12 cellular contexts compared by ENCODE assay signal in genomic region chr2:134260726-134261125, GRCh38. TPM values are rescaled to one million over a fixed set of nuclear protein-coding genes. Genes with fewer than 3 reads are reported as not detected.
A peak's percentile ranks its signal among the peaks of the same experiment; 100 is the strongest.
DNase-seq lines count a peak whose midpoint lies in the region; ATAC-seq, FAIRE-seq and TF ChIP-seq lines count a peak whose summit lies in the region.
"Had no signal": no experiment of that assay in that cellular context is flagged by ENCODE, and none has a peak within 500 bp of the region (broad histone marks: within the 10 kb centered on the region; RNA-seq: fewer than 3 reads in every experiment).

No MANE protein-coding gene starts in this region.

- peak; percentile 8 for ATAC-seq in left ventricle myocardium superior
- no peak for ATAC-seq in left colon
- ATAC-seq: HCT116 had no signal

- H3K4me3 Mint-ChIP-seq in astrocyte (ENCODE audit: unreplicated experiment), result no peak overlapping the region

- H3K27ac Mint-ChIP-seq in astrocyte (ENCODE audit: unreplicated experiment), result peak overlapping the region; percentile 26

- peaks cover 3% of the 10 kb centered on the region for H3K79me2 ChIP-seq in astrocyte (ENCODE audit: insufficient read depth, low read length)

- H3K27me3 ChIP-seq in astrocyte (ENCODE audit: insufficient read depth, low read length), result no peaks in the 10 kb centered on the region

- H2AFZ ChIP-seq in astrocyte (ENCODE audit: low read depth, low read length), result no peak overlapping the region

- in situ Hi-C loops in GM13976 (cut with MboI; ENCODE audit: low sequenced_read_pairs, unreplicated experiment), result no loop called here

- no peak for TF ChIP-seq CTCF in astrocyte (IDR thresholded peaks at IDR 0.05; ENCODE audit: insufficient read depth, low read depth, low read length)
- TF ChIP-seq CTCF in GM13976 (IDR thresholded peaks at IDR 0.05; ENCODE audit: borderline replicate concordance, control extremely low read depth, extremely low read depth, insufficient read depth, missing control alignments), result no peak

- no peak overlapping the region for H3K4me3 ChIP-seq in astrocyte (ENCODE audit: insufficient read depth, low read depth, low read length)

- no peaks in the 10 kb centered on the region for H3K36me3 ChIP-seq in astrocyte (ENCODE audit: insufficient read depth, low read length)

- H3K36me3 Mint-ChIP-seq in astrocyte (ENCODE audit: low read depth, unreplicated experiment), result peaks cover 8% of the 10 kb centered on the region

- H3K9ac ChIP-seq in astrocyte (ENCODE audit: low read length), result no peak overlapping the region

- peaks cover 22% of the 10 kb centered on the region for H3K4me1 Mint-ChIP-seq in astrocyte (ENCODE audit: low read depth, unreplicated experiment)

- H3K4me2 ChIP-seq in astrocyte (ENCODE audit: low read length), result peak overlapping the region; percentile 34

- no peaks in the 10 kb centered on the region for H3K9me3 Mint-ChIP-seq in astrocyte (ENCODE audit: unreplicated experiment)

- DNase-seq in GM04504 (ENCODE audit: low read depth) (peak; percentile 82), astrocyte (ENCODE audit: low read depth) (peak; percentile 91), left ventricle myocardium superior (no peak), stromal cell of bone marrow (ENCODE audit: low read depth) (peak; percentile 97), left colon (no peak), GM13976 (ENCODE audit: low spot score) (no peak), NCI-H748 treated with DMSO at 0.1 percent for 48 hours (lab: John Stamatoyannopoulos, UW) (no peak)
- DNase-seq in activated T-cell treated with anti-CD3 and anti-CD28 coated beads, Interleukin-2, amount 50 U/mL, for 1 hour, result no peak
- DNase-seq: dermis blood vessel endothelial cell, NCI-H446 had no signal

- no peaks in the 10 kb centered on the region for H3K9me3 ChIP-seq in astrocyte (ENCODE audit: insufficient read depth, low read depth, low read length)

- no peak for FAIRE-seq in astrocyte (lab: Jason Lieb, UNC)
- FAIRE-seq: G401.6 had no signal

- H4K20me1 ChIP-seq in astrocyte (ENCODE audit: insufficient read depth, low read length), result peaks cover 6% of the 10 kb centered on the region

- intact Hi-C loops in left ventricle myocardium superior (cut with micrococcal nuclease), result no loop called here
- intact Hi-C loops in left colon (cut with DNase I, micrococcal nuclease), result no loop called here

- H3K4me1 ChIP-seq in astrocyte (ENCODE audit: insufficient read depth, low read length), result peaks cover 15% of the 10 kb centered on the region

- peak overlapping the region; percentile 8 for H3K27ac ChIP-seq in astrocyte (ENCODE audit: low read depth, low read length)

- H3K27me3 Mint-ChIP-seq in astrocyte (ENCODE audit: low read depth, unreplicated experiment), result no peaks in the 10 kb centered on the region

RNA-seq across cellular contexts. Expression of gene MGAT5, which starts 6.9 kb away (rescaled TPM):
- total RNA-seq in astrocyte (78.6 and 80.2 TPM in 2 replicates), left ventricle myocardium superior (98.1 TPM), left colon (10 to 100 TPM; 62.1 to 93.6 TPM)

Comparison
In these comparisons a context has a peak if more than half of its experiments do, and no peak if none do; other contexts are left out.
1. DNase-seq: peak in GM04504 (single experiment), astrocyte (single experiment) and stromal cell of bone marrow (single experiment); none in left ventricle myocardium superior (single experiment), left colon (0 of 2), GM13976 (single experiment), NCI-H748 treated with DMSO at 0.1 percent for 48 hours (single experiment) and activated T-cell treated with anti-CD3 and anti-CD28 coated beads, Interleukin-2, amount 50 U/mL, for 1 hour (single experiment).